In genomic region chr1:221741971-221742554, GRCh38 we compare ENCODE assay signal across 8 cellular contexts. TPM values are rescaled to one million over a fixed set of nuclear protein-coding genes. Genes with fewer than 3 reads are reported as not detected.
A peak's percentile ranks its signal among the peaks of the same experiment; 100 is the strongest.
DNase-seq lines count a peak whose midpoint lies in the region; ATAC-seq and TF ChIP-seq lines count a peak whose summit lies in the region.

Gene DUSP10, minus strand, starts transcription at chr1:221742089. Its CDS starts 2,345 bp downstream, at chr1:221739744.

- no peaks in the 10 kb centered on the region for H3K9me3 ChIP-seq in PC-3 (ENCODE audit: low read length)

- no peaks in the 10 kb centered on the region for H4K20me1 ChIP-seq in PC-3 (ENCODE audit: low read length)

- H3K79me2 ChIP-seq in PC-3 (ENCODE audit: low read length), result 0 out of 2 replicates have a peak, but pooled peaks cover 5% of the 10 kb centered on the region

- peak within 1 kb of the TSS; percentile 85 for H3K27ac ChIP-seq in PC-3 (ENCODE audit: low read length)

- H3F3A ChIP-seq in PC-3 (ENCODE audit: low read length, unreplicated experiment), result no peaks in the 10 kb centered on the region

- TF ChIP-seq POLR2A in erythroblast (IDR thresholded peaks at IDR 0.05; ENCODE audit: low read length), result peak; percentile 93

- peak within 1 kb of the TSS; percentile 84 for H3K4me3 ChIP-seq in Jurkat, Clone E6-1 (ENCODE audit: low read length)
- peak within 1 kb of the TSS; percentile 89 for H3K4me3 ChIP-seq in PC-3 (ENCODE audit: low read length)

- peaks cover 15% of the 10 kb centered on the region for H3K4me1 ChIP-seq in PC-3 (ENCODE audit: insufficient read depth, low read length)

- intact Hi-C loops in PC-3 (cut with micrococcal nuclease), result loop anchor here (1.0 to 5.0 kb wide), 14 partner anchors 23 to 713 kb away; no protein-coding TSS in a partner anchor

- H2AFZ ChIP-seq in PC-3 (ENCODE audit: low read length), result peak within 1 kb of the TSS; percentile 98

- DNase-seq in DMS153 treated with DMSO at 0.1 percent for 48 hours (lab: John Stamatoyannopoulos, UW; ENCODE audit: unreplicated experiment), result peak; percentile 100
- DNase-seq in Jurkat, Clone E6-1 (ENCODE audit: low read depth, low spot score), result peak; percentile 99
- DNase-seq in PC-3, result peak; percentile 100
- peak; percentile 94 for DNase-seq in activated T-cell treated with anti-CD3 and anti-CD28 coated beads for 48 hours (ENCODE audit: low read depth)
- peak; percentile 99 for DNase-seq in erythroblast (lab: John Stamatoyannopoulos, UW)
- peak; percentile 100 for DNase-seq in mucosa of gallbladder (ENCODE audit: low spot score)
- peak; percentile 97 for DNase-seq in stimulated activated CD8-positive, alpha-beta memory T cell treated with anti-CD3 and anti-CD28 coated beads, Interleukin-4, amount 100 ng/mL, for 24 hours (ENCODE audit: low read depth)

- no peaks in the 10 kb centered on the region for H3K9me2 ChIP-seq in PC-3 (replicated peaks; ENCODE audit: low read length)

- peak; percentile 82 for ATAC-seq in GM21619 (IDR thresholded peaks at IDR 0.05; ENCODE audit: unreplicated experiment)
- ATAC-seq in PC-3, result peak; percentile 82

- H3K9ac ChIP-seq in PC-3 (ENCODE audit: low read length), result peak within 1 kb of the TSS; percentile 74

- BruUV-seq in PC-3 (replicated peaks; lab: Mats Ljungman, UMichigan), result no TSS peak

- no peaks in the 10 kb centered on the region for H3K36me3 ChIP-seq in PC-3 (ENCODE audit: low read depth, low read length)

- no peak for TF ChIP-seq CTCF in PC-3 (conservative IDR thresholded peaks at IDR 0.05; ENCODE audit: low read depth, low read length)

- POLR2A ChIA-PET in PC-3 (lab: Charles Lee; ENCODE audit: unreplicated experiment), result interaction anchor here (0.5 to 1.2 kb wide), 5 partner anchors 60 to 395 kb away, joined by 3 to 9 read pairs (median 3); no protein-coding TSS in a partner anchor

- no peaks in the 10 kb centered on the region for H3K27me3 ChIP-seq in PC-3 (ENCODE audit: low read length)

- CTCF ChIA-PET in PC-3 (lab: Charles Lee), result interaction anchor here (0.5 to 2.6 kb wide), 11 partner anchors 145 to 688 kb away, joined by 3 to 11 read pairs (median 4); no protein-coding TSS in a partner anchor

- H3K4me2 ChIP-seq in PC-3 (ENCODE audit: low read length), result peak within 1 kb of the TSS; percentile 93

RNA-seq across cellular contexts. Expression of gene DUSP10, which starts in this region (rescaled TPM):
- 1.7 TPM for polyA plus RNA-seq in Jurkat, Clone E6-1 (2012; ENCODE audit: insufficient read depth, insufficient read length)
- total RNA-seq in PC-3 (2014; rRNA removed) (5.1 and 6.2 TPM in 2 replicates), mucosa of gallbladder (9.2 TPM)

Comparison
In these comparisons a context has a peak if more than half of its experiments do, and no peak if none do; other contexts are left out.
1. Peak in every context shown above with its lines: DNase-seq, ATAC-seq, H3K4me3 ChIP-seq and H3K27ac ChIP-seq.